8 cellular contexts compared by ENCODE assay signal in the genomic region with DNA sequence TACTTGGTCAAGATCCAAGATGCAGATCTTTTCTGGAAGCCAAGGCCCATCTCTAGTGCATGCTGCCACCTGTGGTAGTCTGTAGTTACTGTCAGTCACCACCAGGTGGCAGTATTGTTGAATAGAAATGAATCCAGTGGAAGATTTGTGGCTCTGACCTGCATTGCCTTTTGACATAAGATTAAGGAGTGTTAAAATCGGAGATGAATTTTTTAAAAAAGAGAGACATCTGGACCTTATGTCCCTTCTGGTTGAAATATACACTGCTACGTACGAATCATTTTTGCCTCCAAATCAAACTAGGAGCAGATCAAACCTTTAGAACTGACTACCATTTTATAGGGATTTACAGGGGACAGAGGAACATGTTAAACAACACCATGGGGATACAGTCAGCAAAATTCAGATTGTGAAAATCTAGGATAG. TPM values are rescaled to one million over a fixed set of nuclear protein-coding genes. Genes with fewer than 3 reads are reported as not detected.
DNase-seq lines count a peak whose midpoint lies in the region; ATAC-seq and TF ChIP-seq lines count a peak whose summit lies in the region.

No MANE protein-coding gene starts in this region.

- intact Hi-C loops in A673 (cut with micrococcal nuclease; ENCODE audit: unreplicated experiment) (loop anchor here (1.0 to 5.0 kb wide), 2 partner anchors 47 to 159 kb away; partner anchors contain the start of gene RHOH), PC-3 (cut with micrococcal nuclease) (loop anchor here (1.0 to 10.0 kb wide), 2 partner anchors 159 to 585 kb away; no protein-coding TSS in a partner anchor), esophagus squamous epithelium (cut with DNase I) (loop anchor here (5.0 kb wide), 1 partner anchor 157 kb away; no protein-coding TSS in a partner anchor)

- H3K27ac ChIP-seq in A673 (ENCODE audit: low read depth, low read length, poor library complexity, severe bottlenecking) (no peak overlapping the region), PC-3 (ENCODE audit: low read length) (peak overlapping the region; percentile 14), esophagus squamous epithelium (no peak overlapping the region), suprapubic skin (no peak overlapping the region)

- POLR2A ChIA-PET in A673 (lab: Charles Lee; ENCODE audit: low non-redundant PET) (interaction anchor here (0.5 kb wide), 1 partner anchor 30 kb away, joined by 10 read pairs; no protein-coding TSS in a partner anchor), PC-3 (lab: Charles Lee; ENCODE audit: unreplicated experiment) (interaction anchor here (0.6 to 0.7 kb wide), 2 partner anchors 70 to 143 kb away, joined by 5 to 11 read pairs; no protein-coding TSS in a partner anchor)

- no peaks in the 10 kb centered on the region for H4K20me1 ChIP-seq in PC-3 (ENCODE audit: low read length)

- H3K4me1 Mint-ChIP-seq in neural crest cell: no peaks in the 10 kb centered on the region

- TF ChIP-seq CTCF in A673 (conservative IDR thresholded peaks at IDR 0.05; ENCODE audit: low read depth, low read length): peak; percentile 85
- TF ChIP-seq CTCF in PC-3 (conservative IDR thresholded peaks at IDR 0.05; ENCODE audit: low read depth, low read length): peak; percentile 74
- TF ChIP-seq CTCF in esophagus squamous epithelium (IDR thresholded peaks at IDR 0.05): peak; percentile 52 to 96 (median 90)
- peak; percentile 90 for TF ChIP-seq CTCF in neural crest cell (conservative IDR thresholded peaks at IDR 0.05)
- TF ChIP-seq CTCF in suprapubic skin (IDR thresholded peaks at IDR 0.05): peak; percentile 74 to 92

- H3K4me3 Mint-ChIP-seq in neural crest cell: no peak overlapping the region

- 69 to 78% methylated on average over 3 of the region's 3 CpGs for WGBS in esophagus squamous epithelium, 2 donors
- WGBS in suprapubic skin: 93% methylated on average over 3 of the region's 3 CpGs

- H3K79me2 ChIP-seq in PC-3 (ENCODE audit: low read length): no peaks in the 10 kb centered on the region

- H3K9me2 ChIP-seq in PC-3 (replicated peaks; ENCODE audit: low read length): no peaks in the 10 kb centered on the region

- peaks cover 7% of the 10 kb centered on the region for H3K9me3 Mint-ChIP-seq in neural crest cell

- TF ChIP-seq POLR2A in esophagus squamous epithelium (IDR thresholded peaks at IDR 0.05): no peak
- TF ChIP-seq POLR2A in suprapubic skin (IDR thresholded peaks at IDR 0.05): no peak

- peak; percentile 84 for TF ChIP-seq RAD21 in Ishikawa (IDR thresholded peaks at IDR 0.05; ENCODE audit: low read depth)

- no peaks in the 10 kb centered on the region for H3F3A ChIP-seq in PC-3 (ENCODE audit: low read length, unreplicated experiment)

- no peak overlapping the region for H3K9ac ChIP-seq in PC-3 (ENCODE audit: low read length)

- H3K36me3 Mint-ChIP-seq in neural crest cell (ENCODE audit: low read depth): peaks cover 33% of the 10 kb centered on the region

- H3K36me3 ChIP-seq in A673 (ENCODE audit: insufficient read depth, low read length, poor library complexity, severe bottlenecking) (peaks cover 15% of the 10 kb centered on the region), PC-3 (ENCODE audit: low read depth, low read length) (no peaks in the 10 kb centered on the region), esophagus squamous epithelium (peaks cover 0 to 4% (median 0%) of the 10 kb centered on the region in 3 donors), suprapubic skin (peaks cover 8% of the 10 kb centered on the region)

- DNase-seq in A673 (ENCODE audit: low spot score): peak; percentile 91
- peak; percentile 86 for DNase-seq in PC-3
- DNase-seq in activated T-cell treated with anti-CD3 and anti-CD28 coated beads for 24 hours (ENCODE audit: low read depth): peak; percentile 72
- DNase-seq in esophagus squamous epithelium (lab: John Stamatoyannopoulos, UW): peak; percentile 11
- DNase-seq in neural crest cell (ENCODE audit: low read depth, low spot score): peak; percentile 54
- DNase-seq in suprapubic skin (ENCODE audit: low spot score in 2 of 2): no peak

- no TSS peak for BruUV-seq in A673 (replicated peaks; lab: Mats Ljungman, UMichigan)
- BruUV-seq in PC-3 (replicated peaks; lab: Mats Ljungman, UMichigan): no TSS peak

- TF ChIP-seq EP300 in Ishikawa (IDR thresholded peaks at IDR 0.05; ENCODE audit: borderline replicate concordance): no peak
- no peak for TF ChIP-seq EP300 in suprapubic skin (IDR thresholded peaks at IDR 0.05)

- no peaks in the 10 kb centered on the region for H3K27me3 Mint-ChIP-seq in neural crest cell (ENCODE audit: low read depth)

- H3K27ac Mint-ChIP-seq in neural crest cell (ENCODE audit: unreplicated experiment): no peak overlapping the region

- H3K9me3 ChIP-seq in A673 (ENCODE audit: low read depth, low read length, poor library complexity, severe bottlenecking) (peaks cover 7% of the 10 kb centered on the region), PC-3 (ENCODE audit: low read length) (no peaks in the 10 kb centered on the region), esophagus squamous epithelium (no peaks in the 10 kb centered on the region), suprapubic skin (no peaks in the 10 kb centered on the region)

- ATAC-seq in GM18511 (IDR thresholded peaks at IDR 0.05; ENCODE audit: unreplicated experiment): peak; percentile 57
- ATAC-seq in PC-3: peak; percentile 65

- CTCF ChIA-PET in A673 (lab: Charles Lee): interaction anchor here (0.6 to 0.7 kb wide), 3 partner anchors 18 to 1040 kb away, joined by 3 to 4 read pairs (median 3); no protein-coding TSS in a partner anchor
- CTCF ChIA-PET in PC-3 (lab: Charles Lee): no interaction called here

- H3K4me1 ChIP-seq in A673 (ENCODE audit: insufficient read depth, low read length, poor library complexity, severe bottlenecking): peaks cover 9% of the 10 kb centered on the region
- no peaks in the 10 kb centered on the region for H3K4me1 ChIP-seq in PC-3 (ENCODE audit: insufficient read depth, low read length)
- H3K4me1 ChIP-seq in esophagus squamous epithelium: no peaks in the 10 kb centered on the region
- no peaks in the 10 kb centered on the region for H3K4me1 ChIP-seq in suprapubic skin

- no peak overlapping the region for H3K4me2 ChIP-seq in PC-3 (ENCODE audit: low read length)

- H3K27me3 ChIP-seq in A673 (replicated peaks; ENCODE audit: insufficient read depth, low read depth, low read length, poor library complexity): no peaks in the 10 kb centered on the region
- no peaks in the 10 kb centered on the region for H3K27me3 ChIP-seq in PC-3 (ENCODE audit: low read length)
- H3K27me3 ChIP-seq in esophagus squamous epithelium: no peaks in the 10 kb centered on the region
- no peaks in the 10 kb centered on the region for H3K27me3 ChIP-seq in suprapubic skin

- H3K4me3 ChIP-seq in A673 (ENCODE audit: low read depth, low read length, poor library complexity, severe bottlenecking): no peak overlapping the region
- no peak overlapping the region for H3K4me3 ChIP-seq in PC-3 (ENCODE audit: low read length)
- H3K4me3 ChIP-seq in esophagus squamous epithelium: no peak overlapping the region
- H3K4me3 ChIP-seq in suprapubic skin: no peak overlapping the region

- no peak overlapping the region for H2AFZ ChIP-seq in PC-3 (ENCODE audit: low read length)

TF ChIP-seq in Ishikawa, 13 proteins besides CTCF, POLR2A, EP300 and RAD21:
- TF ChIP-seq, protein P1, sequence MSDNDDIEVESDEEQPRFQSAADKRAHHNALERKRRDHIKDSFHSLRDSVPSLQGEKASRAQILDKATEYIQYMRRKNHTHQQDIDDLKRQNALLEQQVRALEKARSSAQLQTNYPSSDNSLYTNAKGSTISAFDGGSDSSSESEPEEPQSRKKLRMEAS (IDR thresholded peaks at IDR 0.05): no peak
- TF ChIP-seq EGR1 (IDR thresholded peaks at IDR 0.05): no peak
- TF ChIP-seq REST (IDR thresholded peaks at IDR 0.05; ENCODE audit: low read depth): no peak
- no peak for TF ChIP-seq NFIC (IDR thresholded peaks at IDR 0.05)
- no peak for TF ChIP-seq TAF1 (IDR thresholded peaks at IDR 0.05; ENCODE audit: low read depth)
- no peak for TF ChIP-seq TCF12 (IDR thresholded peaks at IDR 0.05; ENCODE audit: low read depth)
- TF ChIP-seq CEBPB (IDR thresholded peaks at IDR 0.05): no peak

RNA-seq across cellular contexts. Expression of gene RHOH, which starts 46.9 kb away (rescaled TPM):
- total RNA-seq in A673 (2021) (66.8 and 74.2 TPM in 2 replicates), PC-3 (2014; rRNA removed) (0.12 TPM in 1 of 2 replicates, not detected in the other), esophagus squamous epithelium (1 to 10 TPM in 3 of 4 donors, under 1 TPM in 1; 0.79 to 5.0 (median 2.2) TPM), neural crest cell (3.2 and 3.7 TPM in 2 replicates), suprapubic skin (1 to 10 TPM in 3 of 4 donors, under 1 TPM in 1; 0.91 to 3.5 (median 1.5) TPM)

Comparison
In these comparisons a context has a peak if more than half of its experiments do, and no peak if none do; other contexts are left out.
1. DNase-seq: peak in A673 (single experiment), PC-3 (single experiment), activated T-cell treated with anti-CD3 and anti-CD28 coated beads for 24 hours (single experiment), esophagus squamous epithelium (single experiment) and neural crest cell (single experiment); none in suprapubic skin (0 of 2).
2. RNA of gene RHOH, which starts 46.9 kb away (total RNA-seq): 66.8 to 74.2 TPM in A673; 3.2 to 3.7 TPM in neural crest cell, 0.79 to 5.0 TPM in esophagus squamous epithelium, 0.91 to 3.5 TPM in suprapubic skin and 0.12 TPM in PC-3; every median in the first group is over 10 times any median in the second.
3. Peak in every context shown above with its lines, with median percentiles within 50 percentile points of each other: CTCF ChIP-seq.